8 cellular contexts compared by ENCODE assay signal in genomic region chr4:37666625-37667071, GRCh38. TPM values are rescaled to one million over a fixed set of nuclear protein-coding genes. Genes with fewer than 3 reads are reported as not detected.
DNase-seq lines count a peak whose midpoint lies in the region; ATAC-seq and TF ChIP-seq lines count a peak whose summit lies in the region.

No MANE protein-coding gene starts in this region.

- H3K36me3 Mint-ChIP-seq in WTC11, result peaks cover 13% of the 10 kb centered on the region

- no peak for TF ChIP-seq CTCF in WTC11 (IDR thresholded peaks at IDR 0.05)

- ATAC-seq in HG02610 (IDR thresholded peaks at IDR 0.05; ENCODE audit: unreplicated experiment) (peak; percentile 72), WTC11 (no peak; the same call in 1 of the 2 replicates)

- DNase-seq in AG20443 (ENCODE audit: low spot score) (peak; percentile 71), WTC11 (ENCODE audit: low spot score) (no peak), fibroblast of the conjunctiva (ENCODE audit: low read depth) (peak; percentile 46), skeletal muscle cell (ENCODE audit: low read depth) (peak; percentile 76), globus pallidus (ENCODE audit: low spot score) (no peak), NCI-H1436 (lab: John Stamatoyannopoulos, UW) (no peak)
- no peak for DNase-seq in central memory CD4-positive, alpha-beta T cell

- H3K27me3 Mint-ChIP-seq in WTC11 (ENCODE audit: low read depth), result peaks cover 6% of the 10 kb centered on the region

- CTCF ChIA-PET in WTC11 (lab: Charles Lee), result interaction anchor here (0.6 kb wide), 1 partner anchor 63 kb away, joined by 3 read pairs; no protein-coding TSS in a partner anchor

- H3K4me3 Mint-ChIP-seq in WTC11, result no peak overlapping the region

- POLR2A ChIA-PET in WTC11 (lab: Charles Lee), result no interaction called here

- peaks cover 50% of the 10 kb centered on the region for H3K4me1 Mint-ChIP-seq in WTC11

- no peak overlapping the region for H3K4me3 ChIP-seq in skeletal muscle cell (ENCODE audit: low read depth, low read length)

- no peak overlapping the region for H3K27ac Mint-ChIP-seq in WTC11

- peaks cover 7% of the 10 kb centered on the region for H3K9me3 Mint-ChIP-seq in WTC11

TF ChIP-seq in WTC11, 78 proteins besides CTCF, POLR2A, EP300 and RAD21:
- TF ChIP-seq NR3C1 (CRISPR knock-in tag; conservative IDR thresholded peaks at IDR 0.05; ENCODE audit: low read depth) (no peak), GABPB1 (CRISPR knock-in tag; IDR thresholded peaks at IDR 0.05) (peak; percentile 26; the same call in 1 of the 2 replicates)
TF ChIP-seq in WTC11: peak in this region for 1.

RNA-seq across cellular contexts. Expression of gene RELL1, which starts 19.5 kb away (rescaled TPM):
- 10.1 to 14.4 TPM (median 12.5 TPM) in 3 replicates for total RNA-seq in WTC11 (2021)

Comparison
In these comparisons a context has a peak if more than half of its experiments do, and no peak if none do; other contexts are left out.
1. DNase-seq: peak in AG20443 (single experiment), fibroblast of the conjunctiva (single experiment) and skeletal muscle cell (single experiment); none in WTC11 (single experiment), globus pallidus (single experiment), NCI-H1436 (single experiment) and central memory CD4-positive, alpha-beta T cell (single experiment).